In the genomic region with DNA sequence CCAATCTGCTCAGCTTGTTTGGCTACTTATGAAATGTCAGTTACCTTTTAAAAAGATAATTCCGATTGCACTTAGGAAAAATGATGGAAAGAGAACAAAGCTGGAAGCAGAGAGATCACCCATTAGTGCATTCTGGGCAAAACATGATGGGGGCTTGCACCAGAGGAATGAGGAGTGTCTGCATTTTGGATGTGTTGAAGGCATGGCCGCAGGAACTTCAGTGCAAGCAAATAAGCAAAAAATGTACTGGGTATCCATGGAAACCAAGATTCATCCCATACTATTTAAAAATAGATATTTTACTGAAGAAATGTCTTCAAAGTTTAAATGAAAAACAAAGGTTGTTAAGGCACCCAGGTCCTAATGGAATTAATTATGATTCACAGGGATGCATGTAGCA, we compare ENCODE assay signal across 34 cellular contexts.
"Had no signal": no experiment of that assay in that cellular context is flagged by ENCODE, and none has a peak within 500 bp of the region (broad histone marks: within the 10 kb centered on the region; RNA-seq: fewer than 3 reads in every experiment).

No MANE protein-coding gene starts in this region.

- DNase-seq: Karpas-422, Kasumi-1, MG63, MM.1S, MV-4-11, NCI-H1048, NCI-H1092, NCI-H1092 treated with DMSO at 0.1 percent for 48 hours, NCI-H1105, NCI-H1105 treated with DMSO at 0.1 percent for 48 hours, NCI-H1417, NCI-H1417 treated with DMSO at 0.1 percent for 48 hours, NCI-H1436, NCI-H1436 treated with DMSO at 0.1 percent for 48 hours, NCI-H146, NCI-H1694, NCI-H1694 treated with DMSO at 0.1 percent for 48 hours, NCI-H187, NCI-H187 treated with DMSO at 0.1 percent for 48 hours, NCI-H1930, NCI-H2029, NCI-H2029 treated with DMSO at 0.1 percent for 48 hours, NCI-H2081, NCI-H2081 treated with DMSO at 0.1 percent for 48 hours, NCI-H2107, NCI-H2171, NCI-H2171 treated with DMSO at 0.1 percent for 48 hours, NCI-H2227 treated with DMSO at 0.1 percent for 48 hours, NCI-H226, NCI-H345, NCI-H446, NCI-H446 treated with DMSO at 0.1 percent for 48 hours, NCI-H510A, NCI-H510A treated with DMSO at 0.1 percent for 48 hours had no signal

- H3K36me3 ChIP-seq: MG63 had no signal

- H3K4me3 ChIP-seq: MG63 had no signal

- H3K9me3 ChIP-seq: MG63 had no signal

- H3K27me3 ChIP-seq: MG63 had no signal
